ENCODE assay signal across 8 cellular contexts in genomic region chr1:5992814-5993552, GRCh38. TPM values are rescaled to one million over a fixed set of nuclear protein-coding genes. Genes with fewer than 3 reads are reported as not detected.
DNase-seq lines count a peak whose midpoint lies in the region; ATAC-seq, FAIRE-seq and TF ChIP-seq lines count a peak whose summit lies in the region.

No MANE protein-coding gene starts in this region.

- 1% methylated on average over 26 of the region's 49 CpGs for WGBS in K562 (ENCODE audit: insufficient coverage, low coverage, missing lambda C conversion rate)
- 3% methylated on average over 49 of the region's 49 CpGs for WGBS in liver
- WGBS in thyroid gland, 2 donors, result 1 to 2% methylated on average over 49 of the region's 49 CpGs

- FAIRE-seq in K562 (lab: Jason Lieb, UNC), result peak; percentile 23

- TF ChIP-seq CTCF in K562 (IDR thresholded peaks at IDR 0.05 in 2 of 3, conservative IDR thresholded peaks at IDR 0.05 in 1 of 3; ENCODE audit: insufficient read depth in 2 of 3, low read depth in 1 of 3, low read length in 3 of 3), result no peak
- TF ChIP-seq CTCF in liver (IDR thresholded peaks at IDR 0.05; ENCODE audit: low read depth, low read length, missing input control), result no peak
- TF ChIP-seq CTCF in thyroid gland (IDR thresholded peaks at IDR 0.05), result no peak

- H3K27me3 ChIP-seq in K562 (ENCODE audit: control insufficient read depth in 2 of 2, insufficient read depth in 2 of 2, low read length in 2 of 2) (no peaks in the 10 kb centered on the region), liver (ENCODE audit: control insufficient read depth in 4 of 4, insufficient read depth in 4 of 4, low read length in 3 of 4) (no peaks in the 10 kb centered on the region), thyroid gland (no peaks in the 10 kb centered on the region)

- peaks cover 3% of the 10 kb centered on the region for H4K20me1 ChIP-seq in K562 (replicated peaks; ENCODE audit: control insufficient read depth, insufficient read depth, low read length)

- H3K79me2 ChIP-seq in K562 (ENCODE audit: control insufficient read depth, insufficient read depth, low read length), result peaks cover 41% of the 10 kb centered on the region

- TF ChIP-seq RAD21 in K562 (CRISPR knock-in tag; conservative IDR thresholded peaks at IDR 0.05 in 1 of 2, IDR thresholded peaks at IDR 0.05 in 1 of 2), result no peak; a peak in 1 of 4 replicates
- TF ChIP-seq RAD21 in liver (IDR thresholded peaks at IDR 0.05), result no peak

- ATAC-seq in GM19043 (IDR thresholded peaks at IDR 0.05; ENCODE audit: low read depth, unreplicated experiment), result peak; percentile 1
- ATAC-seq in K562, result peak; percentile 38
- no peak for ATAC-seq in HG03095 (IDR thresholded peaks at IDR 0.05; ENCODE audit: unreplicated experiment)

- H3K9ac ChIP-seq in K562 (ENCODE audit: insufficient read depth in 1 of 2, low read depth in 2 of 2, low read length in 2 of 2) (peak overlapping the region; percentile 64 to 91), liver (ENCODE audit: low read depth in 1 of 2, low read length in 2 of 2) (no peak overlapping the region)

- peak overlapping the region; percentile 91 for H3K4me2 ChIP-seq in K562 (ENCODE audit: insufficient read depth, low read length)

- in situ Hi-C loops in K562 (cut with MboI), result no loop called here

- TF ChIP-seq POLR2A in K562 (conservative IDR thresholded peaks at IDR 0.05) (no peak), thyroid gland (IDR thresholded peaks at IDR 0.05) (no peak)

- peak; percentile 58 for DNase-seq in AG20443 (ENCODE audit: low spot score)
- peak; percentile 96 for DNase-seq in NCI-H510A treated with DMSO at 0.1 percent for 48 hours (lab: John Stamatoyannopoulos, UW)
- DNase-seq in K562 (ENCODE audit: extremely low read depth in 1 of 4, low spot score in 3 of 4), result peak; percentile 69 to 80 (median 74)
- no peak for DNase-seq in thyroid gland
- DNase-seq in foreskin melanocyte, result no peak

- no TSS peak for BruUV-seq in K562 (replicated peaks; lab: Mats Ljungman, UMichigan)

- H3K4me3 ChIP-seq in K562 (peak overlapping the region; percentile 83), liver (ENCODE audit: low read depth in 1 of 3, low read length in 3 of 3) (peak overlapping the region in 2 of 3 donors; percentile 56 to 62), thyroid gland (replicated peaks in 1 of 3) (peak overlapping the region; percentile 54 to 90 (median 80))

- peaks cover 18 to 60% of the 10 kb centered on the region in 2 experiments; a peak in 4 of 5 replicates for H3K4me1 ChIP-seq in K562 (replicated peaks in 1 of 2; ENCODE audit: control insufficient read depth in 2 of 2, insufficient read depth in 2 of 2, low read length in 2 of 2)
- H3K4me1 ChIP-seq in liver (ENCODE audit: control insufficient read depth in 4 of 4, insufficient read depth in 4 of 4, low read length in 3 of 4), result peaks cover 2 to 18% (median 7%) of the 10 kb centered on the region in 4 donors
- H3K4me1 ChIP-seq in thyroid gland, result peaks cover 16 to 19% of the 10 kb centered on the region in 2 donors

- H2AFZ ChIP-seq in K562 (ENCODE audit: low read depth, low read length), result peak overlapping the region; percentile 77

- no peak for TF ChIP-seq EP300 in K562 (IDR thresholded peaks at IDR 0.05; ENCODE audit: low read length)

- H3K27ac ChIP-seq in K562 (ENCODE audit: extremely low read depth, low read depth, low read length) (peak overlapping the region; percentile 65), liver (ENCODE audit: low read depth in 1 of 2, low read length in 2 of 2) (peak overlapping the region in 1 of 2 donors; percentile 31), thyroid gland (no peak overlapping the region)

- CTCF ChIA-PET in K562 (lab: Yijun Ruan, JAX; ENCODE audit: low intra/inter-chr PET ratio), result interaction anchor here (0.5 kb wide), 1 partner anchor 236 kb away, joined by 3 read pairs; no protein-coding TSS in a partner anchor

- H3K9me1 ChIP-seq in K562 (ENCODE audit: control insufficient read depth, insufficient read depth, low read length), result peaks cover 12% of the 10 kb centered on the region

- H3K36me3 ChIP-seq in K562 (ENCODE audit: control insufficient read depth, insufficient read depth, low read length) (peaks cover 19% of the 10 kb centered on the region; the same call in 2 of the 3 replicates), liver (ENCODE audit: control insufficient read depth in 4 of 4, insufficient read depth in 3 of 4, low read depth in 1 of 4, low read length in 3 of 4) (no peaks in the 10 kb centered on the region), thyroid gland (no peaks in the 10 kb centered on the region)

- intact Hi-C loops in K562 (cut with micrococcal nuclease), result loop anchor here (2.0 to 5.0 kb wide), 2 partner anchors 76 to 212 kb away; no protein-coding TSS in a partner anchor
- intact Hi-C loops in thyroid gland (cut with DNase I), result no loop called here

- no peaks in the 10 kb centered on the region for H3K9me3 ChIP-seq in K562 (replicated peaks; ENCODE audit: control insufficient read depth, insufficient read depth, low read depth, low read length)
- H3K9me3 ChIP-seq in liver (ENCODE audit: control insufficient read depth in 4 of 4, low read length in 3 of 4), result no peaks in the 10 kb centered on the region
- H3K9me3 ChIP-seq in thyroid gland, result no peaks in the 10 kb centered on the region

- POLR2A ChIA-PET in K562 (lab: Yijun Ruan, JAX), result interaction anchor here (0.5 to 1.5 kb wide), 16 partner anchors 9 to 131 kb away, joined by 3 to 11 read pairs (median 4); no protein-coding TSS in a partner anchor

TF ChIP-seq in K562, 482 proteins besides CTCF, POLR2A, EP300 and RAD21 (continues in another document):
- TF ChIP-seq ZNF263 (CRISPR knock-in tag; IDR thresholded peaks at IDR 0.05; ENCODE audit: borderline replicate concordance), result peak; percentile 88
- peak; percentile 74 for TF ChIP-seq NUFIP1 (IDR thresholded peaks at IDR 0.05; ENCODE audit: partially characterized antibody)

TF ChIP-seq in liver, 16 proteins besides CTCF, POLR2A, EP300 and RAD21:
- no peak for TF ChIP-seq JUND (IDR thresholded peaks at IDR 0.05)
- no peak for TF ChIP-seq TAF1 (conservative IDR thresholded peaks at IDR 0.05)
- no peak for TF ChIP-seq HNF4G (IDR thresholded peaks at IDR 0.05)
- no peak for TF ChIP-seq RXRA (IDR thresholded peaks at IDR 0.05)
- TF ChIP-seq ATF3 (IDR thresholded peaks at IDR 0.05), result no peak

RNA-seq across cellular contexts. Expression of gene NPHP4, which starts 0.8 kb away (rescaled TPM):
- total RNA-seq in K562 (2011; cell fraction: chromatin; rRNA removed; ENCODE audit: low replicate concordance), result 82.6 and 164 TPM in 2 replicates
- 73.7 and 83.2 TPM in 2 replicates for total RNA-seq in K562 (2011; cell fraction: nucleolus; rRNA removed)
- 59.2 and 65.8 TPM in 2 replicates for total RNA-seq in K562 (2011; cell fraction: nucleoplasm; rRNA removed)
- total RNA-seq in K562 (2014; rRNA removed) (10.5 and 11.0 TPM in 2 replicates), K562 (2014; rRNA removed; fragmentation: Illumina TruSeq; extraction: Trizol) (3.3 and 4.8 TPM in 2 replicates), K562 (2015; rRNA removed; fragmentation: Illumina TruSeq; extraction: Trizol) (6.2 and 6.9 TPM in 2 replicates), K562 (2021) (23.3 and 26.2 TPM in 2 replicates), liver (1 to 10 TPM; 4.7 to 5.6 TPM), thyroid gland (10 to 100 TPM; 24.3 to 48.3 (median 30.4) TPM)
- polyA plus RNA-seq in K562 (2011; rRNA removed) (6.7 and 9.8 TPM in 2 replicates), K562 (2014; fragmentation: Illumina TruSeq; extraction: Trizol) (9.6 and 10.4 TPM in 2 replicates), K562 (2014; fragmentation: Nextera tagmentation; extraction: Ambion mirVana) (under 1 TPM; 0.52 to 0.77 TPM), K562 (2014; rRNA removed) (13.9 and 15.3 TPM in 2 replicates), liver (1 to 10 TPM; 1.7 to 2.4 TPM)
- polyA plus RNA-seq in K562 (2011; cell fraction: cytosol; rRNA removed), result 4.6 and 7.6 TPM in 2 replicates
- polyA plus RNA-seq in K562 (2011; cell fraction: nucleus; rRNA removed), result 71.9 and 106 TPM in 2 replicates
- polyA plus RNA-seq in K562 (2012), result 12.4 and 19.3 TPM in 2 replicates
- polyA minus RNA-seq in K562 (2011; rRNA and poly(A)+ RNA removed), result 7.0 and 7.9 TPM in 2 replicates
- polyA minus RNA-seq in K562 (2011; cell fraction: cytosol; rRNA and poly(A)+ RNA removed), result 10.7 and 12.6 TPM in 2 replicates
- 31.6 and 34.4 TPM in 2 replicates for polyA minus RNA-seq in K562 (2011; cell fraction: nucleus; rRNA and poly(A)+ RNA removed)

RNA-seq across cellular contexts. Expression of gene KCNAB2, which starts 52.7 kb away (rescaled TPM):
- 23.9 and 48.7 TPM in 2 replicates for total RNA-seq in K562 (2011; cell fraction: chromatin; rRNA removed; ENCODE audit: low replicate concordance)
- total RNA-seq in K562 (2011; cell fraction: nucleolus; rRNA removed), result 31.2 and 38.0 TPM in 2 replicates
- 23.7 and 24.4 TPM in 2 replicates for total RNA-seq in K562 (2011; cell fraction: nucleoplasm; rRNA removed)
- total RNA-seq in K562 (2014; rRNA removed) (4.0 and 11.1 TPM in 2 replicates), K562 (2014; rRNA removed; fragmentation: Illumina TruSeq; extraction: Trizol) (7.1 and 7.2 TPM in 2 replicates), K562 (2015; rRNA removed; fragmentation: Illumina TruSeq; extraction: Trizol) (6.1 and 6.4 TPM in 2 replicates), K562 (2021) (14.7 and 15.8 TPM in 2 replicates), liver (1 to 10 TPM; 5.1 to 5.9 TPM), thyroid gland (1 to 10 TPM; 3.1 to 7.3 (median 6.1) TPM)
- polyA plus RNA-seq in K562 (2011; rRNA removed) (5.8 and 7.4 TPM in 2 replicates), K562 (2014; fragmentation: Illumina TruSeq; extraction: Trizol) (8.1 and 8.2 TPM in 2 replicates), K562 (2014; fragmentation: Nextera tagmentation; extraction: Ambion mirVana) (1 to 10 TPM; 1.8 to 2.4 TPM), K562 (2014; rRNA removed) (8.3 and 10.8 TPM in 2 replicates), liver (1 to 10 TPM; 1.8 to 3.9 TPM)
- 3.5 and 7.3 TPM in 2 replicates for polyA plus RNA-seq in K562 (2011; cell fraction: cytosol; rRNA removed)
- polyA plus RNA-seq in K562 (2011; cell fraction: nucleus; rRNA removed), result 19.8 and 26.0 TPM in 2 replicates
- polyA plus RNA-seq in K562 (2012), result 11.8 and 15.5 TPM in 2 replicates
- polyA minus RNA-seq in K562 (2011; rRNA and poly(A)+ RNA removed), result 2.0 and 5.5 TPM in 2 replicates
- polyA minus RNA-seq in K562 (2011; cell fraction: cytosol; rRNA and poly(A)+ RNA removed), result 3.7 and 4.5 TPM in 2 replicates
- 13.6 and 16.0 TPM in 2 replicates for polyA minus RNA-seq in K562 (2011; cell fraction: nucleus; rRNA and poly(A)+ RNA removed)

Comparison
In these comparisons a context has a peak if more than half of its experiments do, and no peak if none do; other contexts are left out.
1. DNase-seq: peak in AG20443 (single experiment), NCI-H510A treated with DMSO at 0.1 percent for 48 hours (single experiment) and K562 (4 of 4); none in thyroid gland (0 of 2) and foreskin melanocyte (single experiment).
2. H3K9ac ChIP-seq: peak in K562 (2 of 2); none in liver (0 of 2).
3. Peak in every context shown above with its lines, with median percentiles within 50 percentile points of each other: H3K4me3 ChIP-seq.